ENCODE assay signal across 18 cellular contexts in the genomic region with DNA sequence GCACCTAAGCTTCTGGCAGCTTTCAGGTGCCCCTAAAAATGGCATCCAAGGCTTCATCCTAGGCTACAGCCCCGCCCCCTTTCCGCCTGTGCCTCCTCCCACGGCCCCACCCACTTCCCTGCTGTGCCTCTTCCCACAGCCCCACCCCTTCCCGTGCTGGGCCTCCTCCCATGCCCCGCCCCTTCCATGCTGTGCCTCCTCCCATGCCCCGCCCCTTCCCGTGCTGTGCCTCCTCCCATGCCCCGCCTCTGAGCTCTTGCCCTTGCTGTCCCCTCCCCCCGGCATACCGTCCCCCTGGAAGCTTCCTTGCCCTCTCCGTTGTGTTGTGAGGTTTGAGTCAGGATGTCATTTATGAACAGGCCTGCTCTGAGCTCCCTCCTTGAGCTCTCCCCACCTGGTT.
DNase-seq lines count a peak whose midpoint lies in the region; ATAC-seq and TF ChIP-seq lines count a peak whose summit lies in the region.
"Had no signal": no experiment of that assay in that cellular context is flagged by ENCODE, and none has a peak within 500 bp of the region (broad histone marks: within the 10 kb centered on the region; RNA-seq: fewer than 3 reads in every experiment).

No MANE protein-coding gene starts in this region.

- H3K36me3 Mint-ChIP-seq in activated CD4-positive, alpha-beta T cell treated with anti-CD3 and anti-CD28 coated beads for 36 hours (ENCODE audit: low read depth), result no peaks in the 10 kb centered on the region

- H3K36me3 ChIP-seq in ES-I3 (ENCODE audit: insufficient read depth, low read length) (no peaks in the 10 kb centered on the region), OCI-LY7 (ENCODE audit: insufficient read depth, low read length) (no peaks in the 10 kb centered on the region)
- H3K36me3 ChIP-seq: adrenal gland, prostate gland had no signal

- H3K9me2 ChIP-seq in OCI-LY7 (ENCODE audit: insufficient read depth, low read length), result no peaks in the 10 kb centered on the region

- H3K27ac ChIP-seq in OCI-LY7 (ENCODE audit: low read depth, low read length, poor library complexity, severe bottlenecking), result no peak overlapping the region
- H3K27ac ChIP-seq: adrenal gland, prostate gland had no signal

- H3K9ac ChIP-seq in ES-I3 (ENCODE audit: low read depth, low read length), result peak overlapping the region; percentile 20; the same call in 1 of the 2 replicates

- no peaks in the 10 kb centered on the region for H3K79me2 ChIP-seq in OCI-LY7 (ENCODE audit: insufficient read depth, low read depth, low read length)

- H3K4me2 ChIP-seq in OCI-LY7 (ENCODE audit: low read length), result peak overlapping the region; percentile 35
- H3K4me2 ChIP-seq: smooth muscle cell had no signal

- H3K4me3 ChIP-seq in OCI-LY7 (ENCODE audit: low read depth, low read length, poor library complexity, severe bottlenecking), result peak overlapping the region; percentile 4
- H3K4me3 ChIP-seq: adrenal gland, prostate gland, smooth muscle cell had no signal

- intact Hi-C loops in activated CD4-positive, alpha-beta T cell treated with anti-CD3 and anti-CD28 coated beads for 36 hours (cut with DNase I, micrococcal nuclease), result no loop called here
- intact Hi-C loops in OCI-LY7 (cut with micrococcal nuclease; ENCODE audit: unreplicated experiment), result loop anchor here (10.0 kb wide), 1 partner anchor 251 kb away; no protein-coding TSS in a partner anchor

- H3K4me1 Mint-ChIP-seq in activated CD4-positive, alpha-beta T cell treated with anti-CD3 and anti-CD28 coated beads for 36 hours, result no peaks in the 10 kb centered on the region

- H3K4me1 ChIP-seq in ES-I3 (ENCODE audit: insufficient read depth, low read length) (0 out of 2 replicates have a peak, but pooled peaks cover 6% of the 10 kb centered on the region), OCI-LY7 (ENCODE audit: insufficient read depth, low read length, poor library complexity, severe bottlenecking) (peaks cover 30% of the 10 kb centered on the region)
- H3K4me1 ChIP-seq: adrenal gland, prostate gland had no signal

- peak; percentile 44 for DNase-seq in activated CD4-positive, alpha-beta T cell treated with anti-CD3 and anti-CD28 coated beads for 36 hours
- no peak for DNase-seq in activated CD4-positive, alpha-beta T cell treated with anti-CD3 and anti-CD28 coated beads for 4 hours
- DNase-seq in OCI-LY7 (ENCODE audit: low spot score) (peak; percentile 97), left kidney (ENCODE audit: low read depth, low spot score) (peak; percentile 20), AG20443 (ENCODE audit: low spot score) (no peak), NOMO-1 treated with DMSO at 0.1 percent for 48 hours (lab: John Stamatoyannopoulos, UW; ENCODE audit: unreplicated experiment) (no peak), GDM1 (lab: John Stamatoyannopoulos, UW) (no peak)
- DNase-seq: activated CD4-positive, alpha-beta T cell treated with anti-CD3 and anti-CD28 coated beads for 1 hour; adrenal gland; Calu3; left colon; NCI-H2029 treated with DMSO at 0.1 percent for 48 hours; NCI-H526 treated with DMSO at 0.1 percent for 48 hours had no signal

- POLR2A ChIA-PET in activated CD4-positive, alpha-beta T cell treated with anti-CD3 and anti-CD28 coated beads for 36 hours (lab: Charles Lee), result no interaction called here
- POLR2A ChIA-PET in OCI-LY7 (lab: Charles Lee), result interaction anchor here (0.5 to 0.7 kb wide), 5 partner anchors 88 to 1412 kb away, joined by 3 to 7 read pairs (median 4); no protein-coding TSS in a partner anchor

- H4K20me1 ChIP-seq in OCI-LY7 (ENCODE audit: insufficient read depth, low read length), result no peaks in the 10 kb centered on the region

- CTCF ChIA-PET in activated CD4-positive, alpha-beta T cell treated with anti-CD3 and anti-CD28 coated beads for 36 hours (lab: Charles Lee), result interaction anchor here (0.7 kb wide), 1 partner anchor 764 kb away, joined by 4 read pairs; no protein-coding TSS in a partner anchor
- CTCF ChIA-PET in OCI-LY7 (lab: Charles Lee; ENCODE audit: unreplicated experiment), result interaction anchor here (0.6 kb wide), 2 partner anchors 66 to 1189 kb away, joined by 3 to 4 read pairs; no protein-coding TSS in a partner anchor

- peak overlapping the region; percentile 79 for H2AFZ ChIP-seq in OCI-LY7 (ENCODE audit: low read length)

- peaks cover 3% of the 10 kb centered on the region for H3K9me3 Mint-ChIP-seq in activated CD4-positive, alpha-beta T cell treated with anti-CD3 and anti-CD28 coated beads for 36 hours (ENCODE audit: low read depth)

- BruUV-seq in OCI-LY7 (replicated peaks; lab: Mats Ljungman, UMichigan), result no TSS peak

- H3K9me3 ChIP-seq in ES-I3 (ENCODE audit: control insufficient read depth, insufficient read depth, low read length), result no peaks in the 10 kb centered on the region
- H3K9me3 ChIP-seq in OCI-LY7 (ENCODE audit: low read length), result peaks cover 4% of the 10 kb centered on the region
- H3K9me3 ChIP-seq: adrenal gland, prostate gland had no signal

- H3K27ac Mint-ChIP-seq in activated CD4-positive, alpha-beta T cell treated with anti-CD3 and anti-CD28 coated beads for 36 hours, result no peak overlapping the region
- H3K27ac Mint-ChIP-seq: activated T-helper 1 cell treated with anti-CD3 and anti-CD28 coated beads, Interleukin-12 subunit alpha, Interleukin-12 subunit beta, Interleukin-2, Interleukin-4 antibody, amounts not matched to agents 30 ng/mL and 10 ng/mL and 1 ng/mL, durations not matched to agents 14 hours and 24 hours and 36 hours; stimulated activated naive CD8-positive, alpha-beta T cell treated with anti-CD3 and anti-CD28 coated beads, Interleukin-15, Interleukin-2, amounts not matched to agents 100 ng/mL and 50 ng/mL, for 24 hours had no signal

- H3K27me3 Mint-ChIP-seq in activated CD4-positive, alpha-beta T cell treated with anti-CD3 and anti-CD28 coated beads for 36 hours, result peaks cover 2% of the 10 kb centered on the region

- ATAC-seq in activated CD4-positive, alpha-beta T cell treated with anti-CD3 and anti-CD28 coated beads for 36 hours, result no peak
- ATAC-seq: left colon had no signal

- no peak overlapping the region for H3K4me3 Mint-ChIP-seq in activated CD4-positive, alpha-beta T cell treated with anti-CD3 and anti-CD28 coated beads for 36 hours
- H3K4me3 Mint-ChIP-seq: activated T-helper 1 cell treated with anti-CD3 and anti-CD28 coated beads, Interleukin-12 subunit alpha, Interleukin-12 subunit beta, Interleukin-2, Interleukin-4 antibody, amounts not matched to agents 30 ng/mL and 10 ng/mL and 1 ng/mL, durations not matched to agents 14 hours and 24 hours and 36 hours; stimulated activated naive CD8-positive, alpha-beta T cell treated with anti-CD3 and anti-CD28 coated beads, Interleukin-15, Interleukin-2, amounts not matched to agents 100 ng/mL and 50 ng/mL, for 24 hours had no signal

- no peak for TF ChIP-seq CTCF in OCI-LY7 (conservative IDR thresholded peaks at IDR 0.05; ENCODE audit: low read length)

Comparison
In these comparisons a context has a peak if more than half of its experiments do, and no peak if none do; other contexts are left out.
1. DNase-seq: peak in activated CD4-positive, alpha-beta T cell treated with anti-CD3 and anti-CD28 coated beads for 36 hours (single experiment), OCI-LY7 (single experiment) and left kidney (single experiment); none in activated CD4-positive, alpha-beta T cell treated with anti-CD3 and anti-CD28 coated beads for 4 hours (0 of 2), AG20443 (single experiment), NOMO-1 treated with DMSO at 0.1 percent for 48 hours (single experiment) and GDM1 (single experiment).